In the genomic region with DNA sequence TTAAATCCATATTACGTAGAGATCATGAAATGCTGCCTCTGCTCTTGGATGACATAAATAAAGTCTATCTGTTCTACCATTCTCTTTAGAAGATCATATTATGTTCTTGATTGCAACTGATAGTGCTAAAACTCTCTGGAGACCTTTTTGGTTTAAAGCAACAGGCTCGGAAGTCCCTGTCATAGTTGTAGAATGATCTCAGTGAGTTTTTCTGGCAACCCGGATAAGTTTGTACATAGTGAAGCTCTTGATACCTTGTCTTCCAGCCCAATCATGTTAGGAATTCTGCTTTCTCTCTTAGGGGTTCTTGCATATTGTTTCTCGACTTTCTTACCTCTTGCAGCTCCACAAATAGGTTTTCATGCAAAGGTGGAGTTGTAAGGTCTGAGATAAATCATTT, we compare ENCODE assay signal across 24 cellular contexts.
"Had no signal": no experiment of that assay in that cellular context is flagged by ENCODE, and none has a peak within 500 bp of the region (broad histone marks: within the 10 kb centered on the region; RNA-seq: fewer than 3 reads in every experiment).

No MANE protein-coding gene starts in this region.

- H3K27me3 ChIP-seq: SJCRH30 had no signal

- H3K9me3 ChIP-seq: SJCRH30 had no signal

- H3K4me3 ChIP-seq: K562, SJCRH30 had no signal

- H3K27ac ChIP-seq: SJCRH30, VCaP had no signal

- H3K9ac ChIP-seq: SK-N-SH had no signal

- H3K4me1 ChIP-seq: SJCRH30 had no signal

- DNase-seq: activated CD4-positive, alpha-beta memory T cell treated with anti-CD3 and anti-CD28 coated beads, Interleukin-2, amount 10 ng/mL, durations not matched to agents 7 days and 5 days; activated CD4-positive, alpha-beta T cell treated with anti-CD3 and anti-CD28 coated beads, Interleukin-2, amount 10 ng/mL, durations not matched to agents 7 days and 5 days; activated CD4-positive, CD25-positive, alpha-beta regulatory T cell; activated gamma-delta T cell treated with Interleukin-2 at 50 U/mL for 16 hours; activated naive CD4-positive, alpha-beta T cell treated with anti-CD3 and anti-CD28 coated beads, Interleukin-2, amount 10 ng/mL, durations not matched to agents 7 days and 5 days; activated naive CD8-positive, alpha-beta T cell treated with anti-CD3 and anti-CD28 coated beads for 36 hours; activated T-cell treated with anti-CD3 and anti-CD28 coated beads for 4 hours; activated T-cell treated with anti-CD3 and anti-CD28 coated beads, Interleukin-2, amount 50 U/mL, for 48 hours; anterior cingulate cortex; caudate nucleus; Karpas-422; MM.1S; NCI-H1092; NCI-H1417 treated with DMSO at 0.1 percent for 48 hours; NCI-H2029 treated with DMSO at 0.1 percent for 48 hours; NCI-H345; NCI-H510A; NCI-H526 treated with DMSO at 0.1 percent for 48 hours; SK-N-SH; T-helper 1 cell had no signal

- H3K4me2 ChIP-seq: SK-N-SH had no signal

- ATAC-seq: activated T-helper 17 cell treated with anti-CD3 and anti-CD28 coated beads, Interleukin-2, amount 50 U/mL, for 72 hours; K562 had no signal

- H3K36me3 ChIP-seq: SJCRH30 had no signal
